Comparison of ENCODE assay signal across 1 cellular context in the genomic region with DNA sequence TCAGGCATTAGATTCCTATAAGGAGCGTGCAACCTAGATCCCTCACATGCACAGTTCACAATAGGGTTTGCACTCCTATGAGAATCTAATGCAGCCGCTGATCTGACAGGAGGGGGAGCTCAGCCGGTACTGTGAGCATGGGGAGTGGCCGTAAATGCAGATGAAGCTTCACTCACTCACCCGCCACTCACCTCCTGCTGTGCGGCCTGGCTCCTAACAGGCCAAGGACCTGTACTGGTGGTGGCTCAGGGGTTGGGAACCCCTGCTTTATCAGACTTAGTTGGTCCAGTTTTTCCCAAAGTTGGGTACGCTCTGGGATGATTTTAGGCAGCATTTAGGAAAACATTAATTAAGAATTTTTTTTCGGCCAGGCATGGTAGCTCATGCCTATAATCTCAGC.
TF ChIP-seq lines count a peak whose summit lies in the region.

No MANE protein-coding gene starts in this region.

TF ChIP-seq in K562, 482 proteins besides CTCF, POLR2A, EP300 and RAD21 (continued from another document):
- peak; percentile 94 for TF ChIP-seq PKNOX1 (IDR thresholded peaks at IDR 0.05)
- TF ChIP-seq MTA3 (IDR thresholded peaks at IDR 0.05; ENCODE audit: borderline replicate concordance), result peak; percentile 68; the same call in 1 of the 2 replicates
- TF ChIP-seq JUND (IDR thresholded peaks at IDR 0.05; ENCODE audit: borderline replicate concordance, low read depth, low read length), result no peak
- peak; percentile 24; the same call in 1 of the 3 replicates for TF ChIP-seq JUND (tag; IDR thresholded peaks at IDR 0.05; ENCODE audit: borderline replicate concordance, low read depth, low read length)
- TF ChIP-seq HCFC1 (IDR thresholded peaks at IDR 0.05; ENCODE audit: low read depth, low read length), result no peak
- TF ChIP-seq RCOR1 (IDR thresholded peaks at IDR 0.05; ENCODE audit: borderline replicate concordance in 1 of 2, low read depth in 2 of 2, low read length in 2 of 2), result peak in 1 of 2 experiments; percentile 29; a peak in 1 of 4 replicates
- peak; percentile 43; the same call in 1 of the 2 replicates for TF ChIP-seq TFAP4 (CRISPR knock-in tag; IDR thresholded peaks at IDR 0.05; ENCODE audit: borderline replicate concordance)
- TF ChIP-seq L3MBTL2 (IDR thresholded peaks at IDR 0.05), result peak; percentile 43; the same call in 1 of the 2 replicates
- TF ChIP-seq MEIS2 (IDR thresholded peaks at IDR 0.05; ENCODE audit: partially characterized antibody), result peak; percentile 74
- TF ChIP-seq MYC (IDR thresholded peaks at IDR 0.05; ENCODE audit: low read depth, low read length), result peak; percentile 51
- no peak for TF ChIP-seq MYC (CRISPR knock-in tag; IDR thresholded peaks at IDR 0.05; ENCODE audit: borderline replicate concordance, low read depth)
- TF ChIP-seq LEF1 (IDR thresholded peaks at IDR 0.05), result 0 out of 2 replicates have a peak, but pooled peaks have one; percentile 17
- TF ChIP-seq HMG20B (CRISPR knock-in tag; IDR thresholded peaks at IDR 0.05), result no peak
- no peak for TF ChIP-seq NR2F6 (CRISPR knock-in tag; IDR thresholded peaks at IDR 0.05)
- TF ChIP-seq HNRNPUL1 (IDR thresholded peaks at IDR 0.05; ENCODE audit: low read length), result no peak
- no peak for TF ChIP-seq ETV5 (CRISPR knock-in tag; IDR thresholded peaks at IDR 0.05; ENCODE audit: low read depth)
- TF ChIP-seq KDM1A (IDR thresholded peaks at IDR 0.05), result peak in 1 of 2 experiments; percentile 10; a peak in 1 of 4 replicates
- no peak for TF ChIP-seq NCOA2 (IDR thresholded peaks at IDR 0.05; ENCODE audit: partially characterized antibody in 2 of 2)
- peak; percentile 56; the same call in 1 of the 2 replicates for TF ChIP-seq DPF2 (IDR thresholded peaks at IDR 0.05)
- TF ChIP-seq UBTF (IDR thresholded peaks at IDR 0.05; ENCODE audit: borderline replicate concordance in 1 of 2, low read depth in 2 of 2, low read length in 2 of 2), result peak; percentile 62 to 74; a peak in 2 of 4 replicates
- TF ChIP-seq MAZ (CRISPR knock-in tag; conservative IDR thresholded peaks at IDR 0.05 in 1 of 2, IDR thresholded peaks at IDR 0.05 in 1 of 2), result peak in 1 of 2 experiments; percentile 20; a peak in 1 of 4 replicates
- 0 out of 2 replicates have a peak, but pooled peaks have one; percentile 15 for TF ChIP-seq CREM (IDR thresholded peaks at IDR 0.05; ENCODE audit: low read depth)
- TF ChIP-seq NRF1 (conservative IDR thresholded peaks at IDR 0.05 in 1 of 2, IDR thresholded peaks at IDR 0.05 in 1 of 2), result peak; percentile 25 to 42; a peak in 2 of 4 replicates
